ENCODE assay signal across 1 cellular context in the genomic region with DNA sequence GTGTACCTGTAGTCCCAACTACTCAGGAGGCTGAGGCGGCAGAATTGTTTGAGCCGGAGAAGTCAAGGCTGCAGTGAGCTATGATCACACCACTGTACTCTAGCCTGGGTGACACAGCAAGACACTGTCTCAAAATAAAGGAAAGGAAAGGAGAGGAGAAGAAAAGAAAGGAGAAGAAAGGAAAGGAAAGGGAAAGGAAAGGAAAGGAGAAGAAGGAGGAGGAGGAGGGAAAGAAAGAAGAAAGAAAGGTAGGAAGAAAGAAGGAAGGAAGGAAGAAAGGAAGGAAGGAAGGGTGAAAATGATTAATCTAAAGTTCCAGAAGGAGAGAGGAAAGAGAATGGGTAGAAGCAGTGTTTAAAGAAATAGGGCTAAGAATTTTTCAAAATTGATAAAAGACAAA.
TF ChIP-seq lines count a peak whose summit lies in the region.

No MANE protein-coding gene starts in this region.

TF ChIP-seq in K562, 482 proteins besides CTCF, POLR2A, EP300 and RAD21 (continued from another document):
- TF ChIP-seq DMBX1 (CRISPR knock-in tag; IDR thresholded peaks at IDR 0.05; ENCODE audit: borderline replicate concordance) (no peak), NR1H2 (CRISPR knock-in tag; IDR thresholded peaks at IDR 0.05) (no peak), CHD4 (IDR thresholded peaks at IDR 0.05; ENCODE audit: insufficient read depth, insufficient replicate concordance, low read depth, low read length, poor library complexity, severe bottlenecking) (no peak), ZNF212 (CRISPR knock-in tag; IDR thresholded peaks at IDR 0.05) (no peak), ETV1 (tag; conservative IDR thresholded peaks at IDR 0.05; ENCODE audit: low read depth) (no peak), ZNF174 (CRISPR knock-in tag; IDR thresholded peaks at IDR 0.05) (no peak), SMAD3 (CRISPR knock-in tag; conservative IDR thresholded peaks at IDR 0.05) (no peak), TRIM24 (IDR thresholded peaks at IDR 0.05) (peak; percentile 10 to 28; a peak in 1 of 4 replicates), ZNF583 (CRISPR knock-in tag; IDR thresholded peaks at IDR 0.05) (no peak)
